In genomic region chr2:88450925-88451575, GRCh38 we compare ENCODE assay signal across 2 cellular contexts.
TF ChIP-seq lines count a peak whose summit lies in the region.

No MANE protein-coding gene starts in this region.

TF ChIP-seq in A549, 52 proteins besides CTCF, POLR2A, EP300 and RAD21:
- TF ChIP-seq ZC3H11A (IDR thresholded peaks at IDR 0.05) = no peak
- no peak for TF ChIP-seq POLR2AphosphoS2 (conservative IDR thresholded peaks at IDR 0.05; ENCODE audit: low read length)
- TF ChIP-seq CBX8 (IDR thresholded peaks at IDR 0.05) = peak; percentile 40; the same call in 1 of the 2 replicates
- TF ChIP-seq RNF2 (IDR thresholded peaks at IDR 0.05; ENCODE audit: borderline replicate concordance, low read depth) = peak; percentile 87

TF ChIP-seq in WTC11, 78 proteins besides CTCF, POLR2A, EP300 and RAD21:
- no peak for TF ChIP-seq GTF2I (CRISPR knock-in tag; conservative IDR thresholded peaks at IDR 0.05)
- no peak for TF ChIP-seq ZNF671 (CRISPR knock-in tag; IDR thresholded peaks at IDR 0.05)
- TF ChIP-seq ESRRA (CRISPR knock-in tag; IDR thresholded peaks at IDR 0.05; ENCODE audit: borderline replicate concordance) = no peak
- no peak for TF ChIP-seq NR3C1 (CRISPR knock-in tag; conservative IDR thresholded peaks at IDR 0.05; ENCODE audit: low read depth)
- no peak for TF ChIP-seq ZNF263 (CRISPR knock-in tag; IDR thresholded peaks at IDR 0.05; ENCODE audit: low read depth)
- TF ChIP-seq CREM (CRISPR knock-in tag; IDR thresholded peaks at IDR 0.05) = no peak
- TF ChIP-seq, protein P1, sequence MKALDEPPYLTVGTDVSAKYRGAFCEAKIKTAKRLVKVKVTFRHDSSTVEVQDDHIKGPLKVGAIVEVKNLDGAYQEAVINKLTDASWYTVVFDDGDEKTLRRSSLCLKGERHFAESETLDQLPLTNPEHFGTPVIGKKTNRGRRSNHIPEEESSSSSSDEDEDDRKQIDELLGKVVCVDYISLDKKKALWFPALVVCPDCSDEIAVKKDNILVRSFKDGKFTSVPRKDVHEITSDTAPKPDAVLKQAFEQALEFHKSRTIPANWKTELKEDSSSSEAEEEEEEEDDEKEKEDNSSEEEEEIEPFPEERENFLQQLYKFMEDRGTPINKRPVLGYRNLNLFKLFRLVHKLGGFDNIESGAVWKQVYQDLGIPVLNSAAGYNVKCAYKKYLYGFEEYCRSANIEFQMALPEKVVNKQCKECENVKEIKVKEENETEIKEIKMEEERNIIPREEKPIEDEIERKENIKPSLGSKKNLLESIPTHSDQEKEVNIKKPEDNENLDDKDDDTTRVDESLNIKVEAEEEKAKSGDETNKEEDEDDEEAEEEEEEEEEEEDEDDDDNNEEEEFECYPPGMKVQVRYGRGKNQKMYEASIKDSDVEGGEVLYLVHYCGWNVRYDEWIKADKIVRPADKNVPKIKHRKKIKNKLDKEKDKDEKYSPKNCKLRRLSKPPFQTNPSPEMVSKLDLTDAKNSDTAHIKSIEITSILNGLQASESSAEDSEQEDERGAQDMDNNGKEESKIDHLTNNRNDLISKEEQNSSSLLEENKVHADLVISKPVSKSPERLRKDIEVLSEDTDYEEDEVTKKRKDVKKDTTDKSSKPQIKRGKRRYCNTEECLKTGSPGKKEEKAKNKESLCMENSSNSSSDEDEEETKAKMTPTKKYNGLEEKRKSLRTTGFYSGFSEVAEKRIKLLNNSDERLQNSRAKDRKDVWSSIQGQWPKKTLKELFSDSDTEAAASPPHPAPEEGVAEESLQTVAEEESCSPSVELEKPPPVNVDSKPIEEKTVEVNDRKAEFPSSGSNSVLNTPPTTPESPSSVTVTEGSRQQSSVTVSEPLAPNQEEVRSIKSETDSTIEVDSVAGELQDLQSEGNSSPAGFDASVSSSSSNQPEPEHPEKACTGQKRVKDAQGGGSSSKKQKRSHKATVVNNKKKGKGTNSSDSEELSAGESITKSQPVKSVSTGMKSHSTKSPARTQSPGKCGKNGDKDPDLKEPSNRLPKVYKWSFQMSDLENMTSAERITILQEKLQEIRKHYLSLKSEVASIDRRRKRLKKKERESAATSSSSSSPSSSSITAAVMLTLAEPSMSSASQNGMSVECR (CRISPR knock-in tag; IDR thresholded peaks at IDR 0.05; ENCODE audit: borderline replicate concordance) = no peak
- no peak for TF ChIP-seq STAT6 (CRISPR knock-in tag; conservative IDR thresholded peaks at IDR 0.05; ENCODE audit: low read depth)
- TF ChIP-seq, protein P2, sequence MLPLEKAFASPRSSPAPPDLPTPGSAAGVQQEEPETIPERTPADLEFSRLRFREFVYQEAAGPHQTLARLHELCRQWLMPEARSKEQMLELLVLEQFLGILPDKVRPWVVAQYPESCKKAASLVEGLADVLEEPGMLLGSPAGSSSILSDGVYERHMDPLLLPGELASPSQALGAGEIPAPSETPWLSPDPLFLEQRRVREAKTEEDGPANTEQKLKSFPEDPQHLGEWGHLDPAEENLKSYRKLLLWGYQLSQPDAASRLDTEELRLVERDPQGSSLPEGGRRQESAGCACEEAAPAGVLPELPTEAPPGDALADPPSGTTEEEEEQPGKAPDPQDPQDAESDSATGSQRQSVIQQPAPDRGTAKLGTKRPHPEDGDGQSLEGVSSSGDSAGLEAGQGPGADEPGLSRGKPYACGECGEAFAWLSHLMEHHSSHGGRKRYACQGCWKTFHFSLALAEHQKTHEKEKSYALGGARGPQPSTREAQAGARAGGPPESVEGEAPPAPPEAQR (CRISPR knock-in tag; IDR thresholded peaks at IDR 0.05) = no peak
TF ChIP-seq in WTC11: peak in this region for 0.
